31 cellular contexts compared by ENCODE assay signal in genomic region chr11:77479746-77480352, GRCh38.
"Had no signal": no experiment of that assay in that cellular context is flagged by ENCODE, and none has a peak within 500 bp of the region (broad histone marks: within the 10 kb centered on the region; RNA-seq: fewer than 3 reads in every experiment).

No MANE protein-coding gene starts in this region.

- H3K27ac Mint-ChIP-seq: activated CD4-positive, alpha-beta memory T cell treated with anti-CD3 and anti-CD28 coated beads, Interleukin-2, amount 10 ng/mL, durations not matched to agents 7 days and 5 days; activated CD4-positive, alpha-beta T cell treated with anti-CD3 and anti-CD28 coated beads, Interleukin-2, amount 10 ng/mL, durations not matched to agents 7 days and 5 days; activated naive CD4-positive, alpha-beta T cell treated with anti-CD3 and anti-CD28 coated beads, Interleukin-2, amount 10 ng/mL, durations not matched to agents 7 days and 5 days; activated naive CD8-positive, alpha-beta T cell treated with anti-CD3 and anti-CD28 coated beads, Interleukin-2, amount 10 ng/mL, durations not matched to agents 7 days and 5 days; activated T-cell treated with anti-CD3 and anti-CD28 coated beads, Interleukin-2, amount 50 U/mL, for 24 hours; effector memory CD8-positive, alpha-beta T cell; naive thymus-derived CD4-positive, alpha-beta T cell; stimulated activated naive B cell treated with anti-CD40 and anti-IgM and Interleukin-4, amounts not matched to agents 10 μg/mL and 1 μg/mL and 100 μg/mL, for 72 hours had no signal

- H3K36me3 ChIP-seq: brain microvascular endothelial cell, heart left ventricle, pancreas, sigmoid colon, suprapubic skin, tibial nerve had no signal

- H3K4me1 Mint-ChIP-seq: activated naive CD8-positive, alpha-beta T cell treated with anti-CD3 and anti-CD28 coated beads, Interleukin-2, amount 10 ng/mL, durations not matched to agents 7 days and 5 days; stimulated activated naive B cell treated with anti-CD40 and anti-IgM and Interleukin-4, amounts not matched to agents 10 μg/mL and 1 μg/mL and 100 μg/mL, for 72 hours had no signal

- H3K9me3 ChIP-seq: heart left ventricle, pancreas, psoas muscle, sigmoid colon, suprapubic skin, tibial nerve had no signal

- H3K27ac ChIP-seq: brain microvascular endothelial cell, coronary artery, heart left ventricle, pancreas, psoas muscle, sigmoid colon, suprapubic skin, tibial nerve had no signal

- H3K4me3 ChIP-seq: coronary artery, heart left ventricle, pancreas, psoas muscle, sigmoid colon, smooth muscle cell, suprapubic skin, tibial nerve had no signal

- H3K4me1 ChIP-seq: heart left ventricle, pancreas, psoas muscle, sigmoid colon, suprapubic skin, tibial nerve had no signal

- H3K27me3 ChIP-seq: pancreas, sigmoid colon, suprapubic skin, tibial nerve had no signal

- H3K4me3 Mint-ChIP-seq: activated CD4-positive, alpha-beta memory T cell treated with anti-CD3 and anti-CD28 coated beads, Interleukin-2, amount 10 ng/mL, durations not matched to agents 7 days and 5 days; activated CD4-positive, alpha-beta T cell treated with anti-CD3 and anti-CD28 coated beads, Interleukin-2, amount 10 ng/mL, durations not matched to agents 7 days and 5 days; activated naive CD4-positive, alpha-beta T cell treated with anti-CD3 and anti-CD28 coated beads, Interleukin-2, amount 10 ng/mL, durations not matched to agents 7 days and 5 days; activated naive CD8-positive, alpha-beta T cell treated with anti-CD3 and anti-CD28 coated beads, Interleukin-2, amount 10 ng/mL, durations not matched to agents 7 days and 5 days; activated T-cell treated with anti-CD3 and anti-CD28 coated beads, Interleukin-2, amount 50 U/mL, for 24 hours; effector memory CD8-positive, alpha-beta T cell; naive thymus-derived CD4-positive, alpha-beta T cell; stimulated activated naive B cell treated with anti-CD40 and anti-IgM and Interleukin-4, amounts not matched to agents 10 μg/mL and 1 μg/mL and 100 μg/mL, for 72 hours had no signal

- ATAC-seq: effector memory CD8-positive, alpha-beta T cell; heart left ventricle; left cardiac atrium; left ventricle myocardium superior; naive thymus-derived CD4-positive, alpha-beta T cell; pancreas; psoas muscle; stimulated activated naive B cell treated with anti-CD40 and anti-IgM and Interleukin-4, amounts not matched to agents 10 μg/mL and 1 μg/mL and 100 μg/mL, for 72 hours had no signal

- DNase-seq: activated CD4-positive, alpha-beta memory T cell treated with anti-CD3 and anti-CD28 coated beads, Interleukin-2, amount 10 ng/mL, durations not matched to agents 7 days and 5 days; activated CD4-positive, alpha-beta T cell treated with anti-CD3 and anti-CD28 coated beads for 1 hour; activated CD4-positive, alpha-beta T cell treated with anti-CD3 and anti-CD28 coated beads, Interleukin-2, amount 10 ng/mL, durations not matched to agents 7 days and 5 days; activated CD8-positive, alpha-beta memory T cell treated with anti-CD3 and anti-CD28 coated beads, Interleukin-2, amount 50 U/mL, for 48 hours; activated gamma-delta T cell; activated naive CD4-positive, alpha-beta T cell treated with anti-CD3 and anti-CD28 coated beads, Interleukin-2, amount 10 ng/mL, durations not matched to agents 7 days and 5 days; activated naive CD8-positive, alpha-beta T cell treated with anti-CD3 and anti-CD28 coated beads, Interleukin-2, amount 10 ng/mL, durations not matched to agents 7 days and 5 days; activated T-cell treated with anti-CD3 and anti-CD28 coated beads, Interleukin-2, amount 50 U/mL, for 24 hours; amniotic stem cell; brain microvascular endothelial cell; effector memory CD8-positive, alpha-beta T cell; foreskin fibroblast; heart left ventricle; hypothalamus; left cardiac atrium; left ventricle myocardium superior; mammary epithelial cell; midbrain; naive thymus-derived CD4-positive, alpha-beta T cell; nucleus accumbens; pancreas; psoas muscle; sigmoid colon; stimulated activated CD4-positive, alpha-beta T cell treated with anti-CD3 and anti-CD28 coated beads, Interleukin-1b, Interleukin-23, amount 100 ng/mL, for 48 hours; stimulated activated CD4-positive, alpha-beta T cell treated with anti-CD3 and anti-CD28 coated beads, Interleukin-4, amount 100 ng/mL, for 4 hours; stimulated activated naive B cell treated with anti-CD40 and anti-IgM and Interleukin-4, amounts not matched to agents 10 μg/mL and 1 μg/mL and 100 μg/mL, for 72 hours; T-helper 2 cell had no signal

- H3K9me3 Mint-ChIP-seq: activated CD4-positive, alpha-beta memory T cell treated with anti-CD3 and anti-CD28 coated beads, Interleukin-2, amount 10 ng/mL, durations not matched to agents 7 days and 5 days; activated CD4-positive, alpha-beta T cell treated with anti-CD3 and anti-CD28 coated beads, Interleukin-2, amount 10 ng/mL, durations not matched to agents 7 days and 5 days; activated naive CD4-positive, alpha-beta T cell treated with anti-CD3 and anti-CD28 coated beads, Interleukin-2, amount 10 ng/mL, durations not matched to agents 7 days and 5 days; activated naive CD8-positive, alpha-beta T cell treated with anti-CD3 and anti-CD28 coated beads, Interleukin-2, amount 10 ng/mL, durations not matched to agents 7 days and 5 days; activated T-cell treated with anti-CD3 and anti-CD28 coated beads, Interleukin-2, amount 50 U/mL, for 24 hours; effector memory CD8-positive, alpha-beta T cell; stimulated activated naive B cell treated with anti-CD40 and anti-IgM and Interleukin-4, amounts not matched to agents 10 μg/mL and 1 μg/mL and 100 μg/mL, for 72 hours had no signal

- H3K36me3 Mint-ChIP-seq: activated naive CD4-positive, alpha-beta T cell treated with anti-CD3 and anti-CD28 coated beads, Interleukin-2, amount 10 ng/mL, durations not matched to agents 7 days and 5 days; activated naive CD8-positive, alpha-beta T cell treated with anti-CD3 and anti-CD28 coated beads, Interleukin-2, amount 10 ng/mL, durations not matched to agents 7 days and 5 days; naive thymus-derived CD4-positive, alpha-beta T cell; stimulated activated naive B cell treated with anti-CD40 and anti-IgM and Interleukin-4, amounts not matched to agents 10 μg/mL and 1 μg/mL and 100 μg/mL, for 72 hours had no signal
